1 cellular context compared by ENCODE assay signal in the genomic region with DNA sequence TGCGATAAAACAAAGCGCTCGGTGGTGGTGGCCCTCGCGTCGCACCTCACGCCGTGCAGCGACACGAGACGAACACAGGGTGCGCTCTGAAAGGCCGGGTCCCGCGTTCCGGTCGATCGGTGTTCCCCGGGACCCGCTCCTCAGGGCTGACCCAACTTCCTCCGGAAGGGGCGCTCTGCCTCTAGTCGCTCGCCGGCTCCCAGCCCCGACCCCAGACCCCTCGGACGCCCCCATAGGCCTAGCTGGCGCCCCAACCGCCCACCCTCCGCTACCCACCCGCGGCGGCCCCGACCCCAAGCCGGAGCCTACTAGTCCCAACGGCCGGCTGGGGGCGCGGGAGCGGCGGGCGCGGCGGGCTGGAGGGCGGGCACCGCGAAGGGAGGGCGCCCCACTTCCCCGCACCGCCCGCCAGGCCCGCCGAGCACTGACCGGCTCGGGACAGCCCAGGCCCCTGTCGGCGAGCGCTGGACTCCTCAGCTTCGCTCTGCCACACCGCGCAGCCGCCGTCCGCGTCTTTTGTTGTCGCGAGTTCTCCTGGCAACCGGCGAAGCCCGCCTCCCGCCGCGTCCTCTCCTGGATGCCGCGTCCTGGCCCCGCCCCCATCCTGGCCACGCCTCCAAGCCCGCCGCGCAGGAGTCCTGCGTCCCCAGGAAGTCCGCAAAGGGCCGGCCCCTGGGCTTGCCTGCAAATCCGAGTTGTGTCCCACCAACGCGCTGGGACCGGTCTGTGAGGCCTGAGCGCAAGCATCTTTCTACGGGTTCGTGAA.
A peak's percentile ranks its signal among the peaks of the same experiment; 100 is the strongest.
TF ChIP-seq lines count a peak whose summit lies in the region.

A gene with protein sequence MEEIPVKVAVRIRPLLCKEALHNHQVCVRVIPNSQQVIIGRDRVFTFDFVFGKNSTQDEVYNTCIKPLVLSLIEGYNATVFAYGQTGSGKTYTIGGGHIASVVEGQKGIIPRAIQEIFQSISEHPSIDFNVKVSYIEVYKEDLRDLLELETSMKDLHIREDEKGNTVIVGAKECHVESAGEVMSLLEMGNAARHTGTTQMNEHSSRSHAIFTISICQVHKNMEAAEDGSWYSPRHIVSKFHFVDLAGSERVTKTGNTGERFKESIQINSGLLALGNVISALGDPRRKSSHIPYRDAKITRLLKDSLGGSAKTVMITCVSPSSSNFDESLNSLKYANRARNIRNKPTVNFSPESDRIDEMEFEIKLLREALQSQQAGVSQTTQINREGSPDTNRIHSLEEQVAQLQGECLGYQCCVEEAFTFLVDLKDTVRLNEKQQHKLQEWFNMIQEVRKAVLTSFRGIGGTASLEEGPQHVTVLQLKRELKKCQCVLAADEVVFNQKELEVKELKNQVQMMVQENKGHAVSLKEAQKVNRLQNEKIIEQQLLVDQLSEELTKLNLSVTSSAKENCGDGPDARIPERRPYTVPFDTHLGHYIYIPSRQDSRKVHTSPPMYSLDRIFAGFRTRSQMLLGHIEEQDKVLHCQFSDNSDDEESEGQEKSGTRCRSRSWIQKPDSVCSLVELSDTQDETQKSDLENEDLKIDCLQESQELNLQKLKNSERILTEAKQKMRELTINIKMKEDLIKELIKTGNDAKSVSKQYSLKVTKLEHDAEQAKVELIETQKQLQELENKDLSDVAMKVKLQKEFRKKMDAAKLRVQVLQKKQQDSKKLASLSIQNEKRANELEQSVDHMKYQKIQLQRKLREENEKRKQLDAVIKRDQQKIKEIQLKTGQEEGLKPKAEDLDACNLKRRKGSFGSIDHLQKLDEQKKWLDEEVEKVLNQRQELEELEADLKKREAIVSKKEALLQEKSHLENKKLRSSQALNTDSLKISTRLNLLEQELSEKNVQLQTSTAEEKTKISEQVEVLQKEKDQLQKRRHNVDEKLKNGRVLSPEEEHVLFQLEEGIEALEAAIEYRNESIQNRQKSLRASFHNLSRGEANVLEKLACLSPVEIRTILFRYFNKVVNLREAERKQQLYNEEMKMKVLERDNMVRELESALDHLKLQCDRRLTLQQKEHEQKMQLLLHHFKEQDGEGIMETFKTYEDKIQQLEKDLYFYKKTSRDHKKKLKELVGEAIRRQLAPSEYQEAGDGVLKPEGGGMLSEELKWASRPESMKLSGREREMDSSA (N-terminal part only) (minus strand): TSS at position 491 of the 766 bp plus-strand sequence. CDS start 5,841 bp downstream, outside the sequence.

TF ChIP-seq in HepG2, 621 proteins besides CTCF, POLR2A, EP300 and RAD21 (continued from another document and continues in another):
- TF ChIP-seq ZMYM4 (CRISPR knock-in tag; IDR thresholded peaks at IDR 0.05) (peak; percentile 46; the same call in 1 of the 2 replicates), ZNF446 (CRISPR knock-in tag; IDR thresholded peaks at IDR 0.05) (peak; percentile 70; the same call in 1 of the 2 replicates), ZFAT (CRISPR knock-in tag; conservative IDR thresholded peaks at IDR 0.05) (no peak), PRPF4 (IDR thresholded peaks at IDR 0.05; ENCODE audit: low read depth, low read length, poor library complexity, severe bottlenecking) (no peak), HNRNPK (IDR thresholded peaks at IDR 0.05; ENCODE audit: low read depth, low read length, poor library complexity, severe bottlenecking) (no peak), ZNF230 (CRISPR knock-in tag; IDR thresholded peaks at IDR 0.05) (no peak), GTF2F1 (IDR thresholded peaks at IDR 0.05; ENCODE audit: low read length) (no peak), PAX8 (CRISPR knock-in tag; IDR thresholded peaks at IDR 0.05; ENCODE audit: borderline replicate concordance) (no peak; the same call in 1 of the 2 replicates), SRY (CRISPR knock-in tag; IDR thresholded peaks at IDR 0.05) (peak; percentile 41; the same call in 1 of the 2 replicates), DPF2 (CRISPR knock-in tag; IDR thresholded peaks at IDR 0.05; ENCODE audit: borderline replicate concordance, low read depth) (no peak), PRMT3 (CRISPR knock-in tag; IDR thresholded peaks at IDR 0.05; ENCODE audit: borderline replicate concordance, low read depth) (no peak), DR1 (CRISPR knock-in tag; IDR thresholded peaks at IDR 0.05) (no peak), ZNF260 (CRISPR knock-in tag; IDR thresholded peaks at IDR 0.05; ENCODE audit: borderline replicate concordance, low read depth) (no peak), ZNF44 (CRISPR knock-in tag; IDR thresholded peaks at IDR 0.05) (no peak), KDM1A (CRISPR knock-in tag; IDR thresholded peaks at IDR 0.05) (no peak), ZFP36L1 (CRISPR knock-in tag; IDR thresholded peaks at IDR 0.05) (no peak), NAIF1 (CRISPR knock-in tag; IDR thresholded peaks at IDR 0.05; ENCODE audit: borderline replicate concordance) (no peak), IRF2 (CRISPR knock-in tag; IDR thresholded peaks at IDR 0.05) (peak; percentile 52; the same call in 1 of the 2 replicates), ATAD3A (CRISPR knock-in tag; IDR thresholded peaks at IDR 0.05) (no peak), ZNF737 (CRISPR knock-in tag; IDR thresholded peaks at IDR 0.05; ENCODE audit: borderline replicate concordance) (no peak), HNRNPL (IDR thresholded peaks at IDR 0.05; ENCODE audit: low read depth, low read length) (no peak), RBM39 (IDR thresholded peaks at IDR 0.05; ENCODE audit: low read depth, low read length, poor library complexity, severe bottlenecking) (peak; percentile 55), CENPX (CRISPR knock-in tag; IDR thresholded peaks at IDR 0.05) (no peak), ATM (IDR thresholded peaks at IDR 0.05; ENCODE audit: borderline replicate concordance) (no peak), PAWR (CRISPR knock-in tag; IDR thresholded peaks at IDR 0.05; ENCODE audit: borderline replicate concordance) (no peak), ZNF225 (CRISPR knock-in tag; IDR thresholded peaks at IDR 0.05) (peak; percentile 35; the same call in 1 of the 2 replicates), NFE2 (CRISPR knock-in tag; IDR thresholded peaks at IDR 0.05) (no peak), NFKB2 (CRISPR knock-in tag; IDR thresholded peaks at IDR 0.05; ENCODE audit: borderline replicate concordance) (peak; percentile 84), ZNF510 (CRISPR knock-in tag; IDR thresholded peaks at IDR 0.05; ENCODE audit: low read depth) (no peak), CBX2 (IDR thresholded peaks at IDR 0.05; ENCODE audit: low read depth, low read length) (no peak), CBX2 (CRISPR knock-in tag; IDR thresholded peaks at IDR 0.05; ENCODE audit: low read depth) (no peak), RAD51 (IDR thresholded peaks at IDR 0.05; ENCODE audit: borderline replicate concordance) (no peak), ZNF782 (CRISPR knock-in tag; IDR thresholded peaks at IDR 0.05; ENCODE audit: borderline replicate concordance) (peak; percentile 38; the same call in 1 of the 2 replicates), MATR3 (CRISPR knock-in tag; IDR thresholded peaks at IDR 0.05) (no peak), RXRA (CRISPR knock-in tag; IDR thresholded peaks at IDR 0.05) (0 out of 2 replicates have a peak, but pooled peaks have one; percentile 36), ZNF83 (CRISPR knock-in tag; IDR thresholded peaks at IDR 0.05; ENCODE audit: borderline replicate concordance) (0 out of 2 replicates have a peak, but pooled peaks have one; percentile 71), ZNF703 (CRISPR knock-in tag; IDR thresholded peaks at IDR 0.05; ENCODE audit: borderline replicate concordance) (peak; percentile 38), IKZF1 (IDR thresholded peaks at IDR 0.05) (no peak), ZNF546 (CRISPR knock-in tag; conservative IDR thresholded peaks at IDR 0.05) (no peak)
- TF ChIP-seq, protein P1, sequence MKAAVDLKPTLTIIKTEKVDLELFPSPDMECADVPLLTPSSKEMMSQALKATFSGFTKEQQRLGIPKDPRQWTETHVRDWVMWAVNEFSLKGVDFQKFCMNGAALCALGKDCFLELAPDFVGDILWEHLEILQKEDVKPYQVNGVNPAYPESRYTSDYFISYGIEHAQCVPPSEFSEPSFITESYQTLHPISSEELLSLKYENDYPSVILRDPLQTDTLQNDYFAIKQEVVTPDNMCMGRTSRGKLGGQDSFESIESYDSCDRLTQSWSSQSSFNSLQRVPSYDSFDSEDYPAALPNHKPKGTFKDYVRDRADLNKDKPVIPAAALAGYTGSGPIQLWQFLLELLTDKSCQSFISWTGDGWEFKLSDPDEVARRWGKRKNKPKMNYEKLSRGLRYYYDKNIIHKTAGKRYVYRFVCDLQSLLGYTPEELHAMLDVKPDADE (CRISPR knock-in tag; IDR thresholded peaks at IDR 0.05), result 0 out of 2 replicates have a peak, but pooled peaks have one; percentile 34
- TF ChIP-seq, protein P2, sequence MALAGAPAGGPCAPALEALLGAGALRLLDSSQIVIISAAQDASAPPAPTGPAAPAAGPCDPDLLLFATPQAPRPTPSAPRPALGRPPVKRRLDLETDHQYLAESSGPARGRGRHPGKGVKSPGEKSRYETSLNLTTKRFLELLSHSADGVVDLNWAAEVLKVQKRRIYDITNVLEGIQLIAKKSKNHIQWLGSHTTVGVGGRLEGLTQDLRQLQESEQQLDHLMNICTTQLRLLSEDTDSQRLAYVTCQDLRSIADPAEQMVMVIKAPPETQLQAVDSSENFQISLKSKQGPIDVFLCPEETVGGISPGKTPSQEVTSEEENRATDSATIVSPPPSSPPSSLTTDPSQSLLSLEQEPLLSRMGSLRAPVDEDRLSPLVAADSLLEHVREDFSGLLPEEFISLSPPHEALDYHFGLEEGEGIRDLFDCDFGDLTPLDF (CRISPR knock-in tag; IDR thresholded peaks at IDR 0.05), result no peak; the same call in 1 of the 2 replicates
- TF ChIP-seq, protein P3, sequence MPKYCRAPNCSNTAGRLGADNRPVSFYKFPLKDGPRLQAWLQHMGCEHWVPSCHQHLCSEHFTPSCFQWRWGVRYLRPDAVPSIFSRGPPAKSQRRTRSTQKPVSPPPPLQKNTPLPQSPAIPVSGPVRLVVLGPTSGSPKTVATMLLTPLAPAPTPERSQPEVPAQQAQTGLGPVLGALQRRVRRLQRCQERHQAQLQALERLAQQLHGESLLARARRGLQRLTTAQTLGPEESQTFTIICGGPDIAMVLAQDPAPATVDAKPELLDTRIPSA (CRISPR knock-in tag; IDR thresholded peaks at IDR 0.05; ENCODE audit: borderline replicate concordance), result no peak
- TF ChIP-seq, protein P4, sequence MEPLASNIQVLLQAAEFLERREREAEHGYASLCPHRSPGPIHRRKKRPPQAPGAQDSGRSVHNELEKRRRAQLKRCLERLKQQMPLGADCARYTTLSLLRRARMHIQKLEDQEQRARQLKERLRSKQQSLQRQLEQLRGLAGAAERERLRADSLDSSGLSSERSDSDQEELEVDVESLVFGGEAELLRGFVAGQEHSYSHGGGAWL (CRISPR knock-in tag; IDR thresholded peaks at IDR 0.05), result peak; percentile 87
- TF ChIP-seq, protein P5, sequence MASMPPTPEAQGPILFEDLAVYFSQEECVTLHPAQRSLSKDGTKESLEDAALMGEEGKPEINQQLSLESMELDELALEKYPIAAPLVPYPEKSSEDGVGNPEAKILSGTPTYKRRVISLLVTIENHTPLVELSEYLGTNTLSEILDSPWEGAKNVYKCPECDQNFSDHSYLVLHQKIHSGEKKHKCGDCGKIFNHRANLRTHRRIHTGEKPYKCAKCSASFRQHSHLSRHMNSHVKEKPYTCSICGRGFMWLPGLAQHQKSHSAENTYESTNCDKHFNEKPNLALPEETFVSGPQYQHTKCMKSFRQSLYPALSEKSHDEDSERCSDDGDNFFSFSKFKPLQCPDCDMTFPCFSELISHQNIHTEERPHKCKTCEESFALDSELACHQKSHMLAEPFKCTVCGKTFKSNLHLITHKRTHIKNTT (CRISPR knock-in tag; IDR thresholded peaks at IDR 0.05), result no peak
- TF ChIP-seq, protein P6, sequence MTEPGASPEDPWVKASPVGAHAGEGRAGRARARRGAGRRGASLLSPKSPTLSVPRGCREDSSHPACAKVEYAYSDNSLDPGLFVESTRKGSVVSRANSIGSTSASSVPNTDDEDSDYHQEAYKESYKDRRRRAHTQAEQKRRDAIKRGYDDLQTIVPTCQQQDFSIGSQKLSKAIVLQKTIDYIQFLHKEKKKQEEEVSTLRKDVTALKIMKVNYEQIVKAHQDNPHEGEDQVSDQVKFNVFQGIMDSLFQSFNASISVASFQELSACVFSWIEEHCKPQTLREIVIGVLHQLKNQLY (CRISPR knock-in tag; IDR thresholded peaks at IDR 0.05), result no peak
- TF ChIP-seq, protein P7, sequence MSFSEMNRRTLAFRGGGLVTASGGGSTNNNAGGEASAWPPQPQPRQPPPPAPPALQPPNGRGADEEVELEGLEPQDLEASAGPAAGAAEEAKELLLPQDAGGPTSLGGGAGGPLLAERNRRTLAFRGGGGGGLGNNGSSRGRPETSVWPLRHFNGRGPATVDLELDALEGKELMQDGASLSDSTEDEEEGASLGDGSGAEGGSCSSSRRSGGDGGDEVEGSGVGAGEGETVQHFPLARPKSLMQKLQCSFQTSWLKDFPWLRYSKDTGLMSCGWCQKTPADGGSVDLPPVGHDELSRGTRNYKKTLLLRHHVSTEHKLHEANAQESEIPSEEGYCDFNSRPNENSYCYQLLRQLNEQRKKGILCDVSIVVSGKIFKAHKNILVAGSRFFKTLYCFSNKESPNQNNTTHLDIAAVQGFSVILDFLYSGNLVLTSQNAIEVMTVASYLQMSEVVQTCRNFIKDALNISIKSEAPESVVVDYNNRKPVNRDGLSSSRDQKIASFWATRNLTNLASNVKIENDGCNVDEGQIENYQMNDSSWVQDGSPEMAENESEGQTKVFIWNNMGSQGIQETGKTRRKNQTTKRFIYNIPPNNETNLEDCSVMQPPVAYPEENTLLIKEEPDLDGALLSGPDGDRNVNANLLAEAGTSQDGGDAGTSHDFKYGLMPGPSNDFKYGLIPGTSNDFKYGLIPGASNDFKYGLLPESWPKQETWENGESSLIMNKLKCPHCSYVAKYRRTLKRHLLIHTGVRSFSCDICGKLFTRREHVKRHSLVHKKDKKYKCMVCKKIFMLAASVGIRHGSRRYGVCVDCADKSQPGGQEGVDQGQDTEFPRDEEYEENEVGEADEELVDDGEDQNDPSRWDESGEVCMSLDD (CRISPR knock-in tag; IDR thresholded peaks at IDR 0.05; ENCODE audit: borderline replicate concordance), result peak; percentile 84; the same call in 1 of the 2 replicates
- TF ChIP-seq, protein P8, sequence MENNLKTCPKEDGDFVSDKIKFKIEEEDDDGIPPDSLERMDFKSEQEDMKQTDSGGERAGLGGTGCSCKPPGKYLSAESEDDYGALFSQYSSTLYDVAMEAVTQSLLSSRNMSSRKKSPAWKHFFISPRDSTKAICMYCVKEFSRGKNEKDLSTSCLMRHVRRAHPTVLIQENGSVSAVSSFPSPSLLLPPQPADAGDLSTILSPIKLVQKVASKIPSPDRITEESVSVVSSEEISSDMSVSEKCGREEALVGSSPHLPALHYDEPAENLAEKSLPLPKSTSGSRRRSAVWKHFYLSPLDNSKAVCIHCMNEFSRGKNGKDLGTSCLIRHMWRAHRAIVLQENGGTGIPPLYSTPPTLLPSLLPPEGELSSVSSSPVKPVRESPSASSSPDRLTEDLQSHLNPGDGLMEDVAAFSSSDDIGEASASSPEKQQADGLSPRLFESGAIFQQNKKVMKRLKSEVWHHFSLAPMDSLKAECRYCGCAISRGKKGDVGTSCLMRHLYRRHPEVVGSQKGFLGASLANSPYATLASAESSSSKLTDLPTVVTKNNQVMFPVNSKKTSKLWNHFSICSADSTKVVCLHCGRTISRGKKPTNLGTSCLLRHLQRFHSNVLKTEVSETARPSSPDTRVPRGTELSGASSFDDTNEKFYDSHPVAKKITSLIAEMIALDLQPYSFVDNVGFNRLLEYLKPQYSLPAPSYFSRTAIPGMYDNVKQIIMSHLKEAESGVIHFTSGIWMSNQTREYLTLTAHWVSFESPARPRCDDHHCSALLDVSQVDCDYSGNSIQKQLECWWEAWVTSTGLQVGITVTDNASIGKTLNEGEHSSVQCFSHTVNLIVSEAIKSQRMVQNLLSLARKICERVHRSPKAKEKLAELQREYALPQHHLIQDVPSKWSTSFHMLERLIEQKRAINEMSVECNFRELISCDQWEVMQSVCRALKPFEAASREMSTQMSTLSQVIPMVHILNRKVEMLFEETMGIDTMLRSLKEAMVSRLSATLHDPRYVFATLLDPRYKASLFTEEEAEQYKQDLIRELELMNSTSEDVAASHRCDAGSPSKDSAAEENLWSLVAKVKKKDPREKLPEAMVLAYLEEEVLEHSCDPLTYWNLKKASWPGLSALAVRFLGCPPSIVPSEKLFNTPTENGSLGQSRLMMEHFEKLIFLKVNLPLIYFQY (CRISPR knock-in tag; IDR thresholded peaks at IDR 0.05; ENCODE audit: borderline replicate concordance), result no peak
